8 cellular contexts compared by ENCODE assay signal in the genomic region with DNA sequence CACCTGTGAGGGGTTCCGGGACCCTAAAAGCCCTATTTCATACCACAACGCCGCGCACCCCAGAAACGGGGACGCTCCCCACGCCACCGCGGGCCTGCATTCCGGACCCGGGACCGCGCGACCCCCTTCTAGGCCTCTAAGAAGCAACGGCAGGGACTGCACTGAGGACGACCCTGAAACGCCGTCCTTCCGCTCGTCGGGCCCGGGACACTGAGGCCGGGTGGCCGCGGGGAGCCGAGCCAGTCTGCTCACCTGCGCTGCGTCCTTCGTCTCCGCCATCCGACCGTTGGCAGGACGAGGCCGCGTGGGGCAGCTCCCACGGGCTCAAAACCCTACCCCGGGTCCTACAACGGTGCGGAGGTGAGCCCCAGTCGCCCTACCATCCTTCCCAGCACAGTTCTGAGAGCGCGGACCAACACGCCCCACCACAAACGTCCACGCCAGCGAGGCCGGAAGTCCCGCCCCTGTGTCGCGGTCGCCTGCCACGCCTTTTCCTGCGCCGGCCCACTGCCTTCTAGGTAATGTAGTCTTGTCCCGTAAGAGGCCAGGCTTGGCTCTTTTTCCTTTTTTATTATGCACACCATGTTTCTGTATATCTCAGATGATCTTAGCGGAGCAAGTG. TPM values are rescaled to one million over a fixed set of nuclear protein-coding genes. Genes with fewer than 3 reads are reported as not detected.
DNase-seq lines count a peak whose midpoint lies in the region; ATAC-seq, FAIRE-seq and TF ChIP-seq lines count a peak whose summit lies in the region.

A gene (minus strand): TSS at position 460 of the 622 bp plus-strand sequence. CDS start 181 bp downstream, at position 279.

- WGBS in psoas muscle, 3 donors, result 0% methylated on average over 56 of the region's 56 CpGs
- WGBS in urinary bladder, result under 1% methylated on average over 56 of the region's 56 CpGs

- TF ChIP-seq CTCF in right atrium auricular region (IDR thresholded peaks at IDR 0.05) (no peak), psoas muscle (IDR thresholded peaks at IDR 0.05) (no peak)

- ATAC-seq in HG02798 (IDR thresholded peaks at IDR 0.05; ENCODE audit: poor library complexity, unreplicated experiment) (peak; percentile 97), T-helper 17 cell (peak; percentile 99), psoas muscle (peak; percentile 99 to 100 (median 100))

- H3K4me1 Mint-ChIP-seq in T-helper 17 cell, result peaks cover 14% of the 10 kb centered on the region

- H3K36me3 Mint-ChIP-seq in T-helper 17 cell (ENCODE audit: low read depth), result peaks cover 7% of the 10 kb centered on the region

- H3K27ac ChIP-seq in angular gyrus (ENCODE audit: low read depth, low read length), result peak within 1 kb of the TSS; percentile 32
- peak within 1 kb of the TSS; percentile 82 to 85 for H3K27ac ChIP-seq in right atrium auricular region
- peak within 1 kb of the TSS; percentile 68 for H3K27ac ChIP-seq in psoas muscle
- no peak within 1 kb of the TSS for H3K27ac ChIP-seq in urinary bladder (ENCODE audit: low read depth)

- H3K4me1 ChIP-seq in right atrium auricular region (peaks cover 0 to 23% of the 10 kb centered on the region in 2 donors), psoas muscle (peaks cover 11% of the 10 kb centered on the region), urinary bladder (ENCODE audit: insufficient read depth) (no peaks in the 10 kb centered on the region)

- TF ChIP-seq POLR2A in GM12891 (IDR thresholded peaks at IDR 0.05; ENCODE audit: low read depth, low read length), result peak; percentile 53

- peak within 1 kb of the TSS; percentile 86 for H3K27ac Mint-ChIP-seq in T-helper 17 cell

- intact Hi-C loops in psoas muscle (cut with DNase I), result loop anchor here in 1 of 2 donors (2.0 kb wide), 1 partner anchor 19 kb away; a partner anchor contains a TSS

- H3K9me3 ChIP-seq in T-helper 17 cell (ENCODE audit: control insufficient read depth, low read length, poor library complexity, severe bottlenecking) (peaks cover 12% of the 10 kb centered on the region), right atrium auricular region (peaks cover 0 to 14% of the 10 kb centered on the region in 2 donors), psoas muscle (peaks cover 26% of the 10 kb centered on the region)

- FAIRE-seq in GM12891 (lab: Jason Lieb, UNC), result peak; percentile 96

- H3K27me3 ChIP-seq in right atrium auricular region (no peaks in the 10 kb centered on the region), psoas muscle (ENCODE audit: insufficient read depth in 3 of 3, low read length in 2 of 3) (no peaks in the 10 kb centered on the region)

- peaks cover 20% of the 10 kb centered on the region for H3K36me3 ChIP-seq in right atrium auricular region
- peaks cover 6 to 17% of the 10 kb centered on the region in 2 donors for H3K36me3 ChIP-seq in psoas muscle (ENCODE audit: insufficient read depth in 1 of 2, low read depth in 1 of 2)
- H3K36me3 ChIP-seq in urinary bladder (ENCODE audit: insufficient read depth), result no peaks in the 10 kb centered on the region

- DNase-seq in GM12891 (ENCODE audit: insufficient read length, low spot score) (peak; percentile 91), NCI-H146 (lab: John Stamatoyannopoulos, UW) (peak; percentile 85), T-helper 17 cell (peak; percentile 71 to 77 (median 75)), right atrium auricular region (ENCODE audit: low spot score) (peak; percentile 93), psoas muscle (peak; percentile 91 to 95)

- H3K4me3 Mint-ChIP-seq in T-helper 17 cell, result peak within 1 kb of the TSS; percentile 93

- H3K4me3 ChIP-seq in right atrium auricular region (peak within 1 kb of the TSS; percentile 85 to 98), psoas muscle (peak within 1 kb of the TSS; percentile 96), urinary bladder (ENCODE audit: low read depth, low read length) (peak within 1 kb of the TSS; percentile 87)

- no peaks in the 10 kb centered on the region for H3K27me3 Mint-ChIP-seq in T-helper 17 cell

TF ChIP-seq in GM12891, 5 proteins besides CTCF, POLR2A, EP300 and RAD21:
- no peak for TF ChIP-seq SPI1 (IDR thresholded peaks at IDR 0.05; ENCODE audit: low read depth, low read length)
- no peak for TF ChIP-seq POU2F2 (IDR thresholded peaks at IDR 0.05; ENCODE audit: low read depth, low read length)
- peak; percentile 69; the same call in 1 of the 2 replicates for TF ChIP-seq TAF1 (IDR thresholded peaks at IDR 0.05; ENCODE audit: low read depth, low read length)
- peak; percentile 58; the same call in 1 of the 2 replicates for TF ChIP-seq POLR2AphosphoS5 (IDR thresholded peaks at IDR 0.05; ENCODE audit: low read depth, low read length)

RNA-seq across cellular contexts. Expression of the gene that starts here (rescaled TPM):
- polyA plus RNA-seq in GM12891 (2012; ENCODE audit: low read depth, missing spikeins), result 3.1 TPM
- total RNA-seq in T-helper 17 cell (10 to 100 TPM in 1 of 2 donors, 1 to 10 TPM in 1; 8.5 to 12.2 TPM), right atrium auricular region (1 to 10 TPM; 4.6 to 5.2 TPM), psoas muscle (1 to 10 TPM; 2.1 to 4.9 (median 4.6) TPM), urinary bladder (15.3 TPM)
- polyA plus RNA-seq in psoas muscle (1 to 10 TPM; 1.5 to 5.0 (median 2.9) TPM), urinary bladder (7.2 TPM)
